In genomic region chr3:179416681-179417080, GRCh38 we compare ENCODE assay signal across 1 cellular context.
TF ChIP-seq lines count a peak whose summit lies in the region.

No MANE protein-coding gene starts in this region.

TF ChIP-seq in SK-N-SH, 30 proteins besides CTCF, POLR2A, EP300 and RAD21 (continued from another document):
- TF ChIP-seq USF2 (IDR thresholded peaks at IDR 0.05; ENCODE audit: borderline replicate concordance, low read depth, low read length) (no peak), RFX5 (IDR thresholded peaks at IDR 0.05; ENCODE audit: low read length) (no peak), POLR2AphosphoS5 (IDR thresholded peaks at IDR 0.05; ENCODE audit: low read depth, low read length) (0 out of 2 replicates have a peak, but pooled peaks have one; percentile 22), YY1 (IDR thresholded peaks at IDR 0.05; ENCODE audit: low read depth) (no peak), GATA2 (CRISPR knock-in tag; IDR thresholded peaks at IDR 0.05) (no peak)
TF ChIP-seq in SK-N-SH: peak in this region for 3.
